4 cellular contexts compared by ENCODE assay signal in genomic region chrX:38000706-38001105, GRCh38. TPM values are rescaled to one million over a fixed set of nuclear protein-coding genes. Genes with fewer than 3 reads are reported as not detected.
"Had no signal": no experiment of that assay in that cellular context is flagged by ENCODE, and none has a peak within 500 bp of the region (broad histone marks: within the 10 kb centered on the region; RNA-seq: fewer than 3 reads in every experiment).

No MANE protein-coding gene starts in this region.

- H3K4me3 ChIP-seq: GM12878 had no signal

- DNase-seq: GDM1, GF-D8 had no signal

RNA-seq across cellular contexts. Expression of gene SYTL5, which starts 5.6 kb away (rescaled TPM):
- total RNA-seq: G401 had no signal
